ENCODE assay signal across 25 cellular contexts in the genomic region with DNA sequence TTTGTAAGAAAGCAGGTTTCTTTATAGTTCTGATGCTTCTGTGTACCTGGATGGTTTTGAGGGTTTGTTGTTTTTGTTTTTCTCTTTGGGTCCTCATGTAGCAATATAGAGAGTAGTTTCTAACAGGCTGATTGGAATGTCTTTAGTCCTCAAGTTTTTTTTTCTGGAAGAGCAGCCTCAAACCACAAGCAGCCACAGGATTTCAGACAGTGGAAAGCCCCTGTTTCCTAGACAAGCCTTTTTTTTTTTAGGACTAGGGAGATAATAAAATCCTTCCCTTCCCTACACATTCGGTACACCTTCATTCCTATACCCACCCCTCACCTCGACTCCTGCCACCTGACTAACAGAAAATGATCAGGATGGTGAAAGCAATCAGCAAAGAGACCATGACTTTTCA. TPM values are rescaled to one million over a fixed set of nuclear protein-coding genes. Genes with fewer than 3 reads are reported as not detected.
DNase-seq lines count a peak whose midpoint lies in the region; ATAC-seq, FAIRE-seq and TF ChIP-seq lines count a peak whose summit lies in the region.
"Had no signal": no experiment of that assay in that cellular context is flagged by ENCODE, and none has a peak within 500 bp of the region (broad histone marks: within the 10 kb centered on the region; RNA-seq: fewer than 3 reads in every experiment).

No MANE protein-coding gene starts in this region.

- H3K4me1 ChIP-seq in adipocyte (ENCODE audit: control insufficient read depth, insufficient read depth, low read length) (no peaks in the 10 kb centered on the region), kidney (ENCODE audit: control insufficient read depth in 1 of 2, insufficient read depth in 1 of 2, low read depth in 1 of 2, low read length in 2 of 2) (peaks cover 0 to 8% of the 10 kb centered on the region in 2 donors)
- H3K4me1 ChIP-seq: A549 had no signal

- H3K4me3 Mint-ChIP-seq in activated naive CD8-positive, alpha-beta T cell: no peak overlapping the region
- no peak overlapping the region for H3K4me3 Mint-ChIP-seq in activated naive CD8-positive, alpha-beta T cell treated with anti-CD3 and anti-CD28 coated beads for 36 hours
- H3K4me3 Mint-ChIP-seq in stimulated activated naive CD8-positive, alpha-beta T cell treated with anti-CD3 and anti-CD28 coated beads, Interleukin-15, amount 100 ng/mL, for 72 hours: no peak overlapping the region
- H3K4me3 Mint-ChIP-seq: activated B cell treated with CpG ODN at 0.5 μM for 24 hours had no signal

- H3K9ac ChIP-seq in adipocyte (ENCODE audit: low read length) (no peak overlapping the region), kidney (ENCODE audit: low read length in 2 of 2) (no peak overlapping the region)

- H3K9me3 ChIP-seq in adipocyte (ENCODE audit: control insufficient read depth, low read length): no peaks in the 10 kb centered on the region
- H3K9me3 ChIP-seq in kidney (ENCODE audit: control insufficient read depth in 1 of 2, low read length in 2 of 2): no peaks in the 10 kb centered on the region
- H3K9me3 ChIP-seq: A549, esophagus muscularis mucosa, neutrophil, spleen had no signal

- no peaks in the 10 kb centered on the region for H3K27me3 ChIP-seq in adipocyte (replicated peaks; ENCODE audit: control insufficient read depth, insufficient read depth, low read length)
- H3K27me3 ChIP-seq: esophagus muscularis mucosa, neutrophil, spleen had no signal

- no peaks in the 10 kb centered on the region for H3K27me3 Mint-ChIP-seq in activated naive CD8-positive, alpha-beta T cell
- no peaks in the 10 kb centered on the region for H3K27me3 Mint-ChIP-seq in activated naive CD8-positive, alpha-beta T cell treated with anti-CD3 and anti-CD28 coated beads for 36 hours
- H3K27me3 Mint-ChIP-seq in stimulated activated naive CD8-positive, alpha-beta T cell treated with anti-CD3 and anti-CD28 coated beads, Interleukin-15, amount 100 ng/mL, for 72 hours: no peaks in the 10 kb centered on the region
- H3K27me3 Mint-ChIP-seq: activated B cell treated with CpG ODN at 0.5 μM for 24 hours had no signal

- peaks cover 38% of the 10 kb centered on the region for H3K36me3 ChIP-seq in adipocyte (ENCODE audit: control insufficient read depth, insufficient read depth, low read length, severe bottlenecking)
- H3K36me3 ChIP-seq in kidney (ENCODE audit: control insufficient read depth in 1 of 2, insufficient read depth in 2 of 2, low read length in 2 of 2): peaks cover 24 to 36% of the 10 kb centered on the region in 2 donors

- H3K4me3 ChIP-seq in adipocyte (ENCODE audit: low read length): no peak overlapping the region
- no peak overlapping the region for H3K4me3 ChIP-seq in kidney (ENCODE audit: low read length in 2 of 2)
- H3K4me3 ChIP-seq: A549, esophagus muscularis mucosa, spleen had no signal

- no peak for TF ChIP-seq CTCF in kidney (IDR thresholded peaks at IDR 0.05; ENCODE audit: borderline replicate concordance, extremely low read depth, insufficient read depth)

- no peak for FAIRE-seq in kidney (lab: Jason Lieb, UNC)
- FAIRE-seq: A549 had no signal

- peaks cover 37% of the 10 kb centered on the region for H3K4me1 Mint-ChIP-seq in activated naive CD8-positive, alpha-beta T cell (ENCODE audit: low read depth)
- H3K4me1 Mint-ChIP-seq in activated naive CD8-positive, alpha-beta T cell treated with anti-CD3 and anti-CD28 coated beads for 36 hours: peaks cover 28% of the 10 kb centered on the region
- H3K4me1 Mint-ChIP-seq in stimulated activated naive CD8-positive, alpha-beta T cell treated with anti-CD3 and anti-CD28 coated beads, Interleukin-15, amount 100 ng/mL, for 72 hours: peaks cover 32% of the 10 kb centered on the region

- peak overlapping the region; percentile 66 for H3K27ac Mint-ChIP-seq in activated naive CD8-positive, alpha-beta T cell
- H3K27ac Mint-ChIP-seq in activated naive CD8-positive, alpha-beta T cell treated with anti-CD3 and anti-CD28 coated beads for 36 hours: no peak overlapping the region
- peak overlapping the region; percentile 31 to 60 for H3K27ac Mint-ChIP-seq in stimulated activated naive CD8-positive, alpha-beta T cell treated with anti-CD3 and anti-CD28 coated beads, Interleukin-15, amount 100 ng/mL, for 72 hours
- H3K27ac Mint-ChIP-seq: activated B cell treated with CpG ODN at 0.5 μM for 24 hours had no signal

- intact Hi-C loops in kidney (cut with DNase I): loop anchor here (10.0 kb wide), 1 partner anchor 128 kb away; no protein-coding TSS in a partner anchor

- no peak overlapping the region for H3K27ac ChIP-seq in kidney (ENCODE audit: low read depth in 2 of 2, low read length in 2 of 2)
- H3K27ac ChIP-seq: A549, C4-2B, esophagus muscularis mucosa, HL-60, neutrophil, RWPE1, spleen had no signal

- no peaks in the 10 kb centered on the region for H3K9me3 Mint-ChIP-seq in activated naive CD8-positive, alpha-beta T cell (ENCODE audit: low read depth)
- H3K9me3 Mint-ChIP-seq in activated naive CD8-positive, alpha-beta T cell treated with anti-CD3 and anti-CD28 coated beads for 36 hours: no peaks in the 10 kb centered on the region
- H3K9me3 Mint-ChIP-seq in stimulated activated naive CD8-positive, alpha-beta T cell treated with anti-CD3 and anti-CD28 coated beads, Interleukin-15, amount 100 ng/mL, for 72 hours: no peaks in the 10 kb centered on the region
- H3K9me3 Mint-ChIP-seq: activated B cell treated with CpG ODN at 0.5 μM for 24 hours had no signal

- ATAC-seq in stimulated activated naive CD8-positive, alpha-beta T cell treated with anti-CD3 and anti-CD28 coated beads, Interleukin-15, amount 100 ng/mL, for 72 hours: no peak
- ATAC-seq in GM18505 (IDR thresholded peaks at IDR 0.05; ENCODE audit: unreplicated experiment) (no peak), GM18907 (IDR thresholded peaks at IDR 0.05; ENCODE audit: unreplicated experiment) (no peak)
- ATAC-seq: A549, left colon had no signal

- H3K36me3 Mint-ChIP-seq in activated naive CD8-positive, alpha-beta T cell: peaks cover 23% of the 10 kb centered on the region
- peaks cover 20% of the 10 kb centered on the region for H3K36me3 Mint-ChIP-seq in activated naive CD8-positive, alpha-beta T cell treated with anti-CD3 and anti-CD28 coated beads for 36 hours

- TF ChIP-seq POLR2A in GM18505 (IDR thresholded peaks at IDR 0.05; ENCODE audit: borderline replicate concordance, extremely low read depth, insufficient read depth, insufficient read length): no peak

- DNase-seq in activated naive CD8-positive, alpha-beta T cell treated with anti-CD3 and anti-CD28 coated beads for 36 hours: no peak
- DNase-seq in adipocyte (ENCODE audit: low read depth) (peak; percentile 25), kidney glomerular epithelial cell (lab: John Stamatoyannopoulos, UW) (peak; percentile 39), kidney (no peak)
- no peak for DNase-seq in stimulated activated naive CD8-positive, alpha-beta T cell treated with anti-CD3 and anti-CD28 coated beads, Interleukin-15, amount 100 ng/mL, for 72 hours
- DNase-seq: activated B cell treated with CpG ODN at 0.5 μM for 24 hours; effector memory CD4-positive, alpha-beta T cell; GF-D8; GOT3; left colon; NCI-H1436; NCI-H2171; NCI-H526 treated with DMSO at 0.1 percent for 48 hours; spleen; stimulated activated CD4-positive, alpha-beta T cell treated with anti-CD3 and anti-CD28 coated beads, Interleukin-4, amount 100 ng/mL, for 4 hours; T1000 had no signal

RNA-seq across cellular contexts. Expression of gene ACP6, which starts 47.6 kb away (rescaled TPM):
- 10 to 100 TPM; 11.2 to 16.8 TPM for total RNA-seq in activated naive CD8-positive, alpha-beta T cell treated with anti-CD3 and anti-CD28 coated beads for 36 hours
- 43.6 TPM for total RNA-seq in kidney
- polyA plus RNA-seq in kidney (ENCODE audit: insufficient read depth, low read depth, low replicate concordance): 37.7 TPM

Comparison
In these comparisons a context has a peak if more than half of its experiments do, and no peak if none do; other contexts are left out.
1. DNase-seq: peak in adipocyte (single experiment) and kidney glomerular epithelial cell (single experiment); none in activated naive CD8-positive, alpha-beta T cell treated with anti-CD3 and anti-CD28 coated beads for 36 hours (single experiment), stimulated activated naive CD8-positive, alpha-beta T cell treated with anti-CD3 and anti-CD28 coated beads, Interleukin-15, amount 100 ng/mL, for 72 hours (0 of 2) and kidney (single experiment).